9 cellular contexts compared by ENCODE assay signal in genomic region chr7:102063736-102064135, GRCh38.
DNase-seq lines count a peak whose midpoint lies in the region; ATAC-seq and TF ChIP-seq lines count a peak whose summit lies in the region.
"Had no signal": no experiment of that assay in that cellular context is flagged by ENCODE, and none has a peak within 500 bp of the region (broad histone marks: within the 10 kb centered on the region; RNA-seq: fewer than 3 reads in every experiment).

No MANE protein-coding gene starts in this region.

- H3K36me3 Mint-ChIP-seq in neural progenitor cell, result no peaks in the 10 kb centered on the region
- peaks cover 4% of the 10 kb centered on the region for H3K36me3 Mint-ChIP-seq in activated naive CD8-positive, alpha-beta T cell treated with anti-CD3 and anti-CD28 coated beads for 36 hours

- peak overlapping the region; percentile 26 for H3K27ac Mint-ChIP-seq in neural progenitor cell
- no peak overlapping the region for H3K27ac Mint-ChIP-seq in activated naive CD8-positive, alpha-beta T cell treated with anti-CD3 and anti-CD28 coated beads for 36 hours

- H3K4me2 ChIP-seq in neural progenitor cell, result peak overlapping the region; percentile 7

- no peak overlapping the region for H3K9ac ChIP-seq in NT2/D1 (ENCODE audit: insufficient read length, low read depth)
- H3K9ac ChIP-seq in neural progenitor cell, result no peak overlapping the region

- H3K9me3 ChIP-seq in NT2/D1 (ENCODE audit: insufficient read depth, low read length) (no peaks in the 10 kb centered on the region), neural progenitor cell (ENCODE audit: low read depth) (no peaks in the 10 kb centered on the region)

- peaks cover 28% of the 10 kb centered on the region for H3K79me2 ChIP-seq in neural progenitor cell (ENCODE audit: low read depth)

- H3K4me3 Mint-ChIP-seq in neural progenitor cell, result no peak overlapping the region
- H3K4me3 Mint-ChIP-seq in activated naive CD8-positive, alpha-beta T cell treated with anti-CD3 and anti-CD28 coated beads for 36 hours, result no peak overlapping the region

- ATAC-seq in GM19035 (IDR thresholded peaks at IDR 0.05; ENCODE audit: unreplicated experiment), result no peak

- H3K4me1 Mint-ChIP-seq in neural progenitor cell, result peaks cover 26% of the 10 kb centered on the region
- no peaks in the 10 kb centered on the region for H3K4me1 Mint-ChIP-seq in activated naive CD8-positive, alpha-beta T cell treated with anti-CD3 and anti-CD28 coated beads for 36 hours

- H3K36me3 ChIP-seq in NT2/D1 (ENCODE audit: insufficient read depth, insufficient read length, low read length) (no peaks in the 10 kb centered on the region), neural progenitor cell (no peaks in the 10 kb centered on the region)

- H3K27me3 Mint-ChIP-seq in neural progenitor cell (ENCODE audit: insufficient read depth, low read depth), result peaks cover 2% of the 10 kb centered on the region
- H3K27me3 Mint-ChIP-seq in activated naive CD8-positive, alpha-beta T cell treated with anti-CD3 and anti-CD28 coated beads for 36 hours, result no peaks in the 10 kb centered on the region

- H3K9me3 Mint-ChIP-seq in neural progenitor cell, result no peaks in the 10 kb centered on the region
- no peaks in the 10 kb centered on the region for H3K9me3 Mint-ChIP-seq in activated naive CD8-positive, alpha-beta T cell treated with anti-CD3 and anti-CD28 coated beads for 36 hours

- DNase-seq in Daoy (ENCODE audit: low read depth) (peak; percentile 94), NT2/D1 (ENCODE audit: low read depth, low spot score) (peak; percentile 60), fibroblast of mammary gland (ENCODE audit: low read depth) (peak; percentile 33), neural progenitor cell (ENCODE audit: low spot score) (peak; percentile 59), cerebellar nuclear complex (lab: John Stamatoyannopoulos, UW) (no peak), DMS79 treated with DMSO at 0.1 percent for 48 hours (lab: John Stamatoyannopoulos, UW) (no peak)
- DNase-seq in activated naive CD8-positive, alpha-beta T cell treated with anti-CD3 and anti-CD28 coated beads for 36 hours, result no peak
- DNase-seq: RPMI8226 had no signal

- H3K4me1 ChIP-seq in NT2/D1 (ENCODE audit: insufficient read depth, insufficient read length), result peaks cover 4% of the 10 kb centered on the region
- H3K4me1 ChIP-seq in neural progenitor cell, result peaks cover 4% of the 10 kb centered on the region

- H3F3A ChIP-seq in neural progenitor cell (ENCODE audit: low read depth), result no peaks in the 10 kb centered on the region

- no peak overlapping the region for H3K27ac ChIP-seq in neural progenitor cell

- no peak overlapping the region for H3K4me3 ChIP-seq in NT2/D1 (ENCODE audit: insufficient read length, low read depth)
- no peak overlapping the region for H3K4me3 ChIP-seq in fibroblast of mammary gland (ENCODE audit: control insufficient read depth, low read depth, low read length)
- H3K4me3 ChIP-seq in neural progenitor cell, result no peak overlapping the region

- TF ChIP-seq CTCF in fibroblast of mammary gland (conservative IDR thresholded peaks at IDR 0.05; ENCODE audit: control insufficient read depth, insufficient read depth, low read depth, low read length), result no peak
- no peak for TF ChIP-seq CTCF in neural progenitor cell (IDR thresholded peaks at IDR 0.05)

- H4K20me1 ChIP-seq in neural progenitor cell (ENCODE audit: low read depth), result peaks cover 26% of the 10 kb centered on the region

- H3K27me3 ChIP-seq in NT2/D1 (ENCODE audit: insufficient read depth, insufficient read length) (no peaks in the 10 kb centered on the region), neural progenitor cell (no peaks in the 10 kb centered on the region)

- no peak overlapping the region for H2AFZ ChIP-seq in neural progenitor cell (replicated peaks)

Comparison
In these comparisons a context has a peak if more than half of its experiments do, and no peak if none do; other contexts are left out.
1. DNase-seq: peak in Daoy (single experiment), NT2/D1 (single experiment), fibroblast of mammary gland (single experiment) and neural progenitor cell (single experiment); none in cerebellar nuclear complex (0 of 2), DMS79 treated with DMSO at 0.1 percent for 48 hours (single experiment) and activated naive CD8-positive, alpha-beta T cell treated with anti-CD3 and anti-CD28 coated beads for 36 hours (single experiment).